Comparison of ENCODE assay signal across 27 cellular contexts in the genomic region with DNA sequence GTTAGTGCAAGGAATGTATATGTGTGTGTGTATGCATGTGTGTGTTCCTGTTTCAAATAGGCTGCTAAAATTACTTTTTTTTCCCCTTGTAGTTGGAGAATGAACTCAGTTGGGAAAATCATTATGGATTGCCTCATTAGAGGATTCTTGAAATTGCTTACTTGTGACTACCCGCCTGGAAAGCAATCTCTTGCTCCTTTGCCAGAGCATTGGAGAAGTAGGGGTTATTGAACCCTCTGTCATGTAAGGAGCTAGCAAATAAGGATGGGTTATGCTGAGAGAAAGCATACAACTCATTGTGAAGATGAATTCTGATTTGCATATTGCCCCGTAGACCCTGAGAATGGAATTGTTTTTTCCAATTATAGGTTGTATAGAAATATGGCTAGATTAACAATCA.
"Had no signal": no experiment of that assay in that cellular context is flagged by ENCODE, and none has a peak within 500 bp of the region (broad histone marks: within the 10 kb centered on the region; RNA-seq: fewer than 3 reads in every experiment).

No MANE protein-coding gene starts in this region.

- H3K4me1 ChIP-seq: adrenal gland, body of pancreas had no signal

- H3K9me3 ChIP-seq: adrenal gland, body of pancreas had no signal

- ATAC-seq: activated CD4-positive, CD25-positive, alpha-beta regulatory T cell treated with anti-CD3 and anti-CD28 coated beads, Interleukin-2, amount 50 U/mL, for 24 hours; activated CD8-positive, alpha-beta T cell treated with anti-CD3 and anti-CD28 coated beads, Interleukin-2, amount 10 ng/mL, durations not matched to agents 7 days and 5 days; body of pancreas; Panc1; Right ventricle myocardium inferior had no signal

- H3K27ac ChIP-seq: adrenal gland, body of pancreas, SK-N-MC, WERI-Rb-1 had no signal

- H3K27me3 ChIP-seq: adrenal gland, body of pancreas had no signal

- H3K36me3 ChIP-seq: adrenal gland, WERI-Rb-1 had no signal

- DNase-seq: activated CD4-positive, alpha-beta T cell treated with anti-CD3 and anti-CD28 coated beads for 4 hours; activated CD8-positive, alpha-beta memory T cell treated with anti-CD3 and anti-CD28 coated beads, Interleukin-2, amount 50 U/mL, for 48 hours; activated CD8-positive, alpha-beta T cell treated with anti-CD3 and anti-CD28 coated beads, Interleukin-2, amount 10 ng/mL, durations not matched to agents 7 days and 5 days; activated naive CD4-positive, alpha-beta T cell treated with anti-CD3 and anti-CD28 coated beads, Interleukin-2, amount 50 U/mL, for 16 hours; activated naive CD8-positive, alpha-beta T cell treated with anti-CD3 and anti-CD28 coated beads, Interleukin-2, amount 10 ng/mL, durations not matched to agents 7 days and 5 days; activated T-cell treated with anti-CD3 and anti-CD28 coated beads, Interleukin-2, amount 50 U/mL, for 1 hour; adrenal gland; anterior cingulate cortex; body of pancreas; KG1; NCI-H1048; NCI-H146; NCI-H187 treated with DMSO at 0.1 percent for 48 hours; NCI-H2081 treated with DMSO at 0.1 percent for 48 hours; NCI-H2171; NCI-H2227 treated with DMSO at 0.1 percent for 48 hours; NCI-H446 treated with DMSO at 0.1 percent for 48 hours; NCI-H524 treated with DMSO at 0.1 percent for 48 hours; NCI-H82; OCI-M1; RPMI8226; T-helper 1 cell; WERI-Rb-1 had no signal

- H3K4me3 ChIP-seq: adrenal gland, body of pancreas, SK-N-MC had no signal
